ENCODE assay signal across 8 cellular contexts in the genomic region with DNA sequence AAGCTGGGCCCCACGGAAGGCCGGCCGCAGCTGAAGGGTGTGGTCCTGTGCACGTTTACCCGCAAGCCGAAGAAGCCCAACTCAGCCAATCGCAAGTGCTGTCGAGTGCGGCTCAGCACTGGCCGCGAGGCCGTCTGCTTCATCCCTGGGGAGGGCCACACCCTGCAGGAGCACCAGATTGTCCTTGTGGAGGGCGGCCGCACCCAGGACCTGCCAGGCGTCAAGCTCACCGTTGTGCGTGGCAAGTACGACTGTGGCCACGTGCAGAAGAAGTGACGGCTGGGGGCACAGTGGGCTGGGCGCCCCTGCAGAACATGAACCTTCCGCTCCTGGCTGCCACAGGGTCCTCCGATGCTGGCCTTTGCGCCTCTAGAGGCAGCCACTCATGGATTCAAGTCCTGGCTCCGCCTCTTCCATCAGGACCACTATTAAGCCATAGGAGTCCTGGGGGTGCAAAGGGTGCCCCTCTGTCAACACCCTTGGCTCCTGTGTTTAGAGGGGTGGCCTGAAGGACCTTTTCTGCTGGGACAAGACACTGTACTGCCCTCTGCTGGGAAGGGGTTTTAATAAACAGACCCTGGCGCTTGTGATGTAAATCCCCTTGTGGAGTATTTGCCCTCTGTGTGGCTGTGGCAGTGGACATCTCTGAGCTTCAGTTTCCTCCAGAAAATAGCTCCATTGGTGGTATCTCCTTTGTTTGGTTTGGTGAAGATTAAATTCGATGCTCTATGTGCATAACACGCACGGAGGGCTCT. TPM values are rescaled to one million over a fixed set of nuclear protein-coding genes. Genes with fewer than 3 reads are reported as not detected.
DNase-seq lines count a peak whose midpoint lies in the region; ATAC-seq, FAIRE-seq and TF ChIP-seq lines count a peak whose summit lies in the region.

No MANE protein-coding gene starts in this region.

- peak; percentile 72 for DNase-seq in activated effector memory CD4-positive, alpha-beta T cell treated with anti-CD3 and anti-CD28 coated beads, Interleukin-2, amount 50 U/mL, for 16 hours
- no peak for DNase-seq in activated effector memory CD4-positive, alpha-beta T cell treated with Interleukin-2 at 50 U/mL for 16 hours
- DNase-seq in NB4 (ENCODE audit: low read depth) = peak; percentile 45
- peak; percentile 51 for DNase-seq in activated naive CD8-positive, alpha-beta T cell treated with anti-CD3 and anti-CD28 coated beads, Interleukin-2, amount 50 U/mL, for 24 hours
- peak; percentile 23 for DNase-seq in medulla oblongata (ENCODE audit: extremely low spot score)
- DNase-seq in GM12892 (ENCODE audit: insufficient read length) = no peak

- H3K4me3 Mint-ChIP-seq in activated naive CD8-positive, alpha-beta T cell treated with anti-CD3 and anti-CD28 coated beads, Interleukin-2, amount 50 U/mL, for 24 hours = peak overlapping the region; percentile 88

- TF ChIP-seq POLR2A in NB4 (IDR thresholded peaks at IDR 0.05; ENCODE audit: extremely low read depth, insufficient read length) (no peak), GM12892 (IDR thresholded peaks at IDR 0.05; ENCODE audit: low read depth, low read length) (no peak)

- H3K4me1 Mint-ChIP-seq in activated naive CD8-positive, alpha-beta T cell treated with anti-CD3 and anti-CD28 coated beads, Interleukin-2, amount 50 U/mL, for 24 hours = peaks cover 39% of the 10 kb centered on the region

- no peaks in the 10 kb centered on the region for H3K9me3 Mint-ChIP-seq in activated naive CD8-positive, alpha-beta T cell treated with anti-CD3 and anti-CD28 coated beads, Interleukin-2, amount 50 U/mL, for 24 hours

- H3K4me3 ChIP-seq in NB4 (ENCODE audit: low read depth, low read length) = no peak overlapping the region

- no peaks in the 10 kb centered on the region for H3K27me3 Mint-ChIP-seq in activated naive CD8-positive, alpha-beta T cell treated with anti-CD3 and anti-CD28 coated beads, Interleukin-2, amount 50 U/mL, for 24 hours

- no peak overlapping the region for H3K27ac Mint-ChIP-seq in activated naive CD8-positive, alpha-beta T cell treated with anti-CD3 and anti-CD28 coated beads, Interleukin-2, amount 50 U/mL, for 24 hours

- peaks cover 39% of the 10 kb centered on the region for H3K36me3 Mint-ChIP-seq in activated naive CD8-positive, alpha-beta T cell treated with anti-CD3 and anti-CD28 coated beads, Interleukin-2, amount 50 U/mL, for 24 hours (ENCODE audit: low read depth)

- peak; percentile 16 for TF ChIP-seq CTCF in NB4 (IDR thresholded peaks at IDR 0.05; ENCODE audit: low read depth, low read length)

- no peak for ATAC-seq in activated naive CD8-positive, alpha-beta T cell treated with anti-CD3 and anti-CD28 coated beads, Interleukin-2, amount 50 U/mL, for 24 hours
- ATAC-seq in HG03520 (IDR thresholded peaks at IDR 0.05; ENCODE audit: unreplicated experiment) (no peak), HG02678 (IDR thresholded peaks at IDR 0.05; ENCODE audit: unreplicated experiment) (no peak)

- no peak for FAIRE-seq in GM12892 (lab: Jason Lieb, UNC)

RNA-seq across cellular contexts. Expression of a gene that starts 1.9 kb away (rescaled TPM):
- polyA plus RNA-seq in GM12892 (2012; ENCODE audit: missing spikeins) = 29.3 TPM

RNA-seq across cellular contexts. Expression of a gene that starts 2.0 kb away (rescaled TPM):
- polyA plus RNA-seq in GM12892 (2012; ENCODE audit: missing spikeins) = 18.7 TPM

RNA-seq across cellular contexts. Expression of a gene that starts 20.6 kb away (rescaled TPM):
- 0.70 TPM for polyA plus RNA-seq in GM12892 (2012; ENCODE audit: missing spikeins)

RNA-seq across cellular contexts. Expression of a gene that starts 32.8 kb away (rescaled TPM):
- polyA plus RNA-seq in GM12892 (2012; ENCODE audit: missing spikeins) = 9.8 TPM

RNA-seq across cellular contexts. Expression of a gene that starts 33.2 kb away (rescaled TPM):
- 19.7 TPM for polyA plus RNA-seq in GM12892 (2012; ENCODE audit: missing spikeins)

Comparison
In these comparisons a context has a peak if more than half of its experiments do, and no peak if none do; other contexts are left out.
1. DNase-seq: peak in activated effector memory CD4-positive, alpha-beta T cell treated with anti-CD3 and anti-CD28 coated beads, Interleukin-2, amount 50 U/mL, for 16 hours (single experiment), NB4 (single experiment), activated naive CD8-positive, alpha-beta T cell treated with anti-CD3 and anti-CD28 coated beads, Interleukin-2, amount 50 U/mL, for 24 hours (single experiment) and medulla oblongata (single experiment); none in activated effector memory CD4-positive, alpha-beta T cell treated with Interleukin-2 at 50 U/mL for 16 hours (single experiment) and GM12892 (single experiment).